Comparison of ENCODE assay signal across 10 cellular contexts in the genomic region with DNA sequence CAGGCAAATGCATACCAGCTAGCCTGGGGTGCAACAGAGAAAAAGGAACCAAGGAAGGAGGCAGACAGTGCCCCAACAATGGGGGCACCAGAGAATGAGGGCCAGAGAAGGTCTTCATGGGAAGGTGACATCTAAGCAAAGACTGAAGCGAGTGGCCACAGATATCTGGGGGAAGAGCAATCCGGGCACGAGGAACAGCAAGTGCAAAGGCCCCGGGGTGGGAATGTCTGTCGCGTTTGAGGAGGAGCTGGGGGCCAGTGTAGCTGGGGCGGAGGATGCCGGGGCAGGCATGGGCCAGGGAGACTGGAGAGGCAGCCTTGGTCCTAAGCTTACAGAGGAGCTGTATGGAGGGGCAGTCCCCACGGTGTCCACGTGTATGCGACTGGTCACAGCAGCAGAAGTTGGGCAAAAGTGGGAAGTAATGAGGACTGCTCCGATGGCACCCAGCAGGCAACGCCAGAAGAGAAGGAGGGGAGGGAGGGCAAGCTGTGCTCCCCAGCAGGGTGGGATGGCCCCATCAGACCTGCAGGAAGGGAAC. TPM values are rescaled to one million over a fixed set of nuclear protein-coding genes. Genes with fewer than 3 reads are reported as not detected.
A peak's percentile ranks its signal among the peaks of the same experiment; 100 is the strongest.
DNase-seq lines count a peak whose midpoint lies in the region; ATAC-seq and TF ChIP-seq lines count a peak whose summit lies in the region.
"Had no signal": no experiment of that assay in that cellular context is flagged by ENCODE, and none has a peak within 500 bp of the region (broad histone marks: within the 10 kb centered on the region; RNA-seq: fewer than 3 reads in every experiment).

No MANE protein-coding gene starts in this region.

- no peaks in the 10 kb centered on the region for H3K36me3 ChIP-seq in transverse colon
- H3K36me3 ChIP-seq in prostate gland, result no peaks in the 10 kb centered on the region
- H3K36me3 ChIP-seq: pancreas had no signal

- H3K27ac ChIP-seq in layer of hippocampus (ENCODE audit: low read depth, low read length) (peak overlapping the region; percentile 66), transverse colon (peak overlapping the region; percentile 94 to 98 (median 98)), prostate gland (peak overlapping the region in 1 of 2 donors; percentile 92)

- intact Hi-C loops in Right ventricle myocardium inferior (cut with DNase I) (loop anchor here (5.0 kb wide), 1 partner anchor 91 kb away; no protein-coding TSS in a partner anchor), cardiac septum (cut with DNase I) (no loop called here), transverse colon (cut with DNase I; ENCODE audit: low total_unique reads) (no loop called here), prostate gland (cut with DNase I) (loop anchor here (10.0 kb wide), 1 partner anchor 133 kb away; no protein-coding TSS in a partner anchor)

- in situ Hi-C loops in transverse colon (cut with MboI; ENCODE audit: low pct_ligation_motif_present in 1 of 4, low pct_unique_long_range_greater_than_20kb in 1 of 4, low sequenced_read_pairs in 3 of 4), result loop anchor here in 1 of 4 donors (25.0 kb wide), 1 partner anchor 151 kb away; no protein-coding TSS in a partner anchor

- H3K27ac Mint-ChIP-seq in activated naive CD8-positive, alpha-beta T cell, result peak overlapping the region; percentile 98

- H3K4me1 ChIP-seq in transverse colon (peaks cover 64 to 75% (median 69%) of the 10 kb centered on the region in 4 donors), prostate gland (replicated peaks) (peaks cover 29% of the 10 kb centered on the region)

- peak overlapping the region; percentile 65 for H3K4me3 Mint-ChIP-seq in activated naive CD8-positive, alpha-beta T cell

- H3K4me3 ChIP-seq in transverse colon (no peak overlapping the region), prostate gland (no peak overlapping the region)
- H3K4me3 ChIP-seq: pancreas had no signal

- no peaks in the 10 kb centered on the region for H3K9me3 Mint-ChIP-seq in activated naive CD8-positive, alpha-beta T cell (ENCODE audit: low read depth)

- H3K27me3 Mint-ChIP-seq in activated naive CD8-positive, alpha-beta T cell, result no peaks in the 10 kb centered on the region

- TF ChIP-seq EP300 in transverse colon (IDR thresholded peaks at IDR 0.05; ENCODE audit: low read depth), result no peak

- peaks cover 10% of the 10 kb centered on the region for H3K36me3 Mint-ChIP-seq in activated naive CD8-positive, alpha-beta T cell

- ATAC-seq in Right ventricle myocardium inferior, result no peak
- ATAC-seq: pancreas had no signal

- 94% methylated on average over 13 of the region's 13 CpGs; no CpG with 5 or more reads in 1 of the 2 donors for WGBS in transverse colon (ENCODE audit: low coverage in 1 of 2), 2 donors
- WGBS in prostate gland, result 89% methylated on average over 13 of the region's 13 CpGs

- H3K4me1 Mint-ChIP-seq in activated naive CD8-positive, alpha-beta T cell (ENCODE audit: low read depth), result peaks cover 99% of the 10 kb centered on the region

- H3K9me3 ChIP-seq in transverse colon, result no peaks in the 10 kb centered on the region
- no peaks in the 10 kb centered on the region for H3K9me3 ChIP-seq in prostate gland
- H3K9me3 ChIP-seq: pancreas had no signal

- H3K27me3 ChIP-seq in layer of hippocampus (ENCODE audit: control insufficient read depth, insufficient read depth, low read length) (no peaks in the 10 kb centered on the region), transverse colon (no peaks in the 10 kb centered on the region), prostate gland (replicated peaks; ENCODE audit: insufficient read depth) (no peaks in the 10 kb centered on the region)
- H3K27me3 ChIP-seq: pancreas had no signal

- DNase-seq in Right ventricle myocardium inferior (ENCODE audit: missing footprints) (peak; percentile 23), cardiac septum (ENCODE audit: low spot score) (no peak), transverse colon (no peak), prostate gland (ENCODE audit: low spot score) (no peak), NCI-H1694 treated with DMSO at 0.1 percent for 48 hours (lab: John Stamatoyannopoulos, UW) (no peak), DMS79 (lab: John Stamatoyannopoulos, UW) (no peak)
- DNase-seq: activated CD4-positive, alpha-beta T cell treated with anti-CD3 and anti-CD28 coated beads, Interleukin-2, amount 50 U/mL, for 1 hour had no signal

- TF ChIP-seq POLR2A in transverse colon (IDR thresholded peaks at IDR 0.05), result no peak
- no peak for TF ChIP-seq POLR2A in prostate gland (IDR thresholded peaks at IDR 0.05)

- TF ChIP-seq CTCF in transverse colon (IDR thresholded peaks at IDR 0.05), result no peak
- no peak for TF ChIP-seq CTCF in prostate gland (IDR thresholded peaks at IDR 0.05)

RNA-seq across cellular contexts. Expression of a gene that starts 19.1 kb away (rescaled TPM):
- total RNA-seq in Right ventricle myocardium inferior, result 25.3 TPM
- 24.1 TPM for total RNA-seq in cardiac septum
- total RNA-seq in transverse colon, result 100 to 1,000 TPM in 2 of 4 donors, 10 to 100 TPM in 2; 77.0 to 230 (median 96.7) TPM
- 10 to 100 TPM; 23.4 to 84.6 TPM for total RNA-seq in prostate gland

RNA-seq across cellular contexts. Expression of a gene that starts 24.0 kb away (rescaled TPM):
- 11.9 TPM for total RNA-seq in Right ventricle myocardium inferior
- total RNA-seq in cardiac septum, result 14.9 TPM
- 100 to 1,000 TPM in 1 of 4 donors, 10 to 100 TPM in 3; 20.6 to 249 (median 26.3) TPM for total RNA-seq in transverse colon
- 10 to 100 TPM; 28.1 to 28.2 TPM for total RNA-seq in prostate gland

RNA-seq across cellular contexts. Expression of a gene that starts 31.1 kb away (rescaled TPM):
- total RNA-seq in Right ventricle myocardium inferior, result not detected
- 0.57 TPM for total RNA-seq in cardiac septum
- 1 to 10 TPM in 1 of 4 donors, not detected in 3; 4.6 TPM for total RNA-seq in transverse colon
- 10 to 100 TPM in 1 of 2 donors, 1 to 10 TPM in 1; 3.1 to 16.5 TPM for total RNA-seq in prostate gland

RNA-seq across cellular contexts. Expression of a gene that starts 44.8 kb away (rescaled TPM):
- 21.9 TPM for total RNA-seq in Right ventricle myocardium inferior
- total RNA-seq in cardiac septum, result 48.1 TPM
- total RNA-seq in transverse colon, result 10 to 100 TPM; 16.7 to 66.1 (median 47.3) TPM
- 10 to 100 TPM; 21.8 to 47.0 TPM for total RNA-seq in prostate gland

Comparison
In these comparisons a context has a peak if more than half of its experiments do, and no peak if none do; other contexts are left out.
1. intact Hi-C loops: an anchor here in Right ventricle myocardium inferior (5.0 kb wide) and prostate gland (10.0 kb wide); none called in cardiac septum and transverse colon.